In the genomic region with DNA sequence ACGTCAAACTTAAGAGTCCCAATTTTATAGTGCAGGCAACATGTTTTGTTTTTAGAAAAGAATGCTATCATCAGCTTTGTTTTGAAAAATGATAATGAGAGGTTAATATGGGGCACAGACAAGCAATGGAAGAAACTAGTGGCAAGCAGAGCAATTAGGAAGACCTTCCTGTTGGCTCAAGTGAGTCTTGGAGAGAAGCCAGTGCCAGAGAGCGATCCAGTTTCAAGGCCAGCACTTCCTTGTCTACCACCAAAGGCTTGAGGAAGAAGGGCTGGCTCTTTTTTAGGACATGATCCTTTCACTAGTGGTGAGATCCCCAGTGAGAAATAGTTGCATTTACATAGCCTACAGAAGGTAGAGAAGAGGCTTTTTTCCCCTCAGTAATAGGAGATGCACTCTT, we compare ENCODE assay signal across 15 cellular contexts.
"Had no signal": no experiment of that assay in that cellular context is flagged by ENCODE, and none has a peak within 500 bp of the region (broad histone marks: within the 10 kb centered on the region; RNA-seq: fewer than 3 reads in every experiment).

No MANE protein-coding gene starts in this region.

- ATAC-seq: activated CD8-positive, alpha-beta memory T cell treated with anti-CD3 and anti-CD28 coated beads, Interleukin-2, amount 10 ng/mL, durations not matched to agents 7 days and 5 days; stimulated activated naive CD8-positive, alpha-beta T cell treated with anti-CD3 and anti-CD28 coated beads, Interleukin-15, Interleukin-2, amounts not matched to agents 100 U/mL and 50 U/mL, for 24 hours had no signal

- H3K4me3 ChIP-seq: left ventricle myocardium inferior had no signal

- H3K4me1 ChIP-seq: left ventricle myocardium inferior had no signal

- H3K27ac ChIP-seq: left ventricle myocardium inferior had no signal

- H3K36me3 ChIP-seq: left ventricle myocardium inferior had no signal

- DNase-seq: activated CD4-positive, alpha-beta memory T cell treated with anti-CD3 and anti-CD28 coated beads, Interleukin-2, amount 10 ng/mL, durations not matched to agents 7 days and 5 days; activated CD4-positive, alpha-beta T cell treated with anti-CD3 and anti-CD28 coated beads for 48 hours; activated CD4-positive, CD25-positive, alpha-beta regulatory T cell; activated CD8-positive, alpha-beta memory T cell treated with anti-CD3 and anti-CD28 coated beads, Interleukin-2, amount 10 ng/mL, durations not matched to agents 7 days and 5 days; activated naive CD8-positive, alpha-beta T cell treated with anti-CD3 and anti-CD28 coated beads for 36 hours; amniotic stem cell; immature natural killer cell; kidney glomerular epithelial cell; left ventricle myocardium inferior; mammary epithelial cell; midbrain; stimulated activated CD4-positive, alpha-beta T cell treated with anti-CD3 and anti-CD28 coated beads, Interleukin-2, amount 100 ng/mL, for 24 hours; stimulated activated naive CD8-positive, alpha-beta T cell treated with anti-CD3 and anti-CD28 coated beads, Interleukin-15, Interleukin-2, amounts not matched to agents 100 U/mL and 50 U/mL, for 24 hours; T-helper 9 cell; trophoblast cell had no signal
